9 cellular contexts compared by ENCODE assay signal in genomic region chr11:64885367-64886286, GRCh38. TPM values are rescaled to one million over a fixed set of nuclear protein-coding genes. Genes with fewer than 3 reads are reported as not detected.
A peak's percentile ranks its signal among the peaks of the same experiment; 100 is the strongest.
DNase-seq lines count a peak whose midpoint lies in the region; FAIRE-seq and TF ChIP-seq lines count a peak whose summit lies in the region.
"Had no signal": no experiment of that assay in that cellular context is flagged by ENCODE, and none has a peak within 500 bp of the region (broad histone marks: within the 10 kb centered on the region; RNA-seq: fewer than 3 reads in every experiment).

No MANE protein-coding gene starts in this region.

- H3K4me3 ChIP-seq in effector memory CD4-positive, alpha-beta T cell (ENCODE audit: insufficient read depth, low read depth, low read length, poor library complexity, severe bottlenecking): no peak overlapping the region
- H3K4me3 ChIP-seq in spleen: peak overlapping the region in 1 of 8 donors; percentile 48

- DNase-seq in NCI-H1417 (lab: John Stamatoyannopoulos, UW) (peak in 2 of 3 experiments; percentile 30), NCI-H1417 treated with DMSO at 0.1 percent for 48 hours (lab: John Stamatoyannopoulos, UW) (no peak), RPMI7951 (ENCODE audit: low read depth) (peak; percentile 62), spleen (peak; percentile 73), D721Med (ENCODE audit: insufficient read length, low spot score) (no peak), amygdala (lab: John Stamatoyannopoulos, UW) (no peak), activated gamma-delta T cell (lab: John Stamatoyannopoulos, UW) (no peak)
- peak in 1 of 3 donors; percentile 21 for DNase-seq in effector memory CD4-positive, alpha-beta T cell

- no peaks in the 10 kb centered on the region for H3K27me3 ChIP-seq in effector memory CD4-positive, alpha-beta T cell (replicated peaks; ENCODE audit: control insufficient read depth, insufficient read depth, low read length, poor library complexity, severe bottlenecking)
- H3K27me3 ChIP-seq in spleen (replicated peaks in 1 of 7): no peaks in the 10 kb centered on the region

- peak overlapping the region; percentile 65 for H3K27ac ChIP-seq in effector memory CD4-positive, alpha-beta T cell (ENCODE audit: insufficient read depth, low read length, poor library complexity, severe bottlenecking)
- peak overlapping the region; percentile 36 to 98 (median 79) for H3K27ac ChIP-seq in spleen
- H3K27ac ChIP-seq: 22Rv1 had no signal

- WGBS in spleen, 5 donors: 62 to 77% (median 69%) methylated on average over 15 of the region's 15 CpGs

- TF ChIP-seq CTCF in spleen (IDR thresholded peaks at IDR 0.05 in 8 of 11, conservative IDR thresholded peaks at IDR 0.05 in 3 of 11) (no peak), D721Med (IDR thresholded peaks at IDR 0.05; ENCODE audit: insufficient read depth, missing control alignments) (no peak)

- no peaks in the 10 kb centered on the region for H3K9me3 ChIP-seq in effector memory CD4-positive, alpha-beta T cell (ENCODE audit: control insufficient read depth, low read length)
- H3K9me3 ChIP-seq in spleen: no peaks in the 10 kb centered on the region

- no peak for FAIRE-seq in D721Med (lab: Jason Lieb, UNC)

- no peaks in the 10 kb centered on the region for H3K36me3 ChIP-seq in effector memory CD4-positive, alpha-beta T cell (ENCODE audit: control insufficient read depth, insufficient read depth, low read length)
- no peaks in the 10 kb centered on the region for H3K36me3 ChIP-seq in spleen

- TF ChIP-seq POLR2A in spleen (IDR thresholded peaks at IDR 0.05): no peak

- peaks cover 24% of the 10 kb centered on the region for H3K4me1 ChIP-seq in effector memory CD4-positive, alpha-beta T cell (ENCODE audit: control insufficient read depth, insufficient read depth, low read length, poor library complexity, severe bottlenecking)
- peaks cover 19 to 81% (median 37%) of the 10 kb centered on the region in 6 donors for H3K4me1 ChIP-seq in spleen

- intact Hi-C loops in spleen (cut with DNase I; ENCODE audit: low total_unique reads): no loop called here

RNA-seq across cellular contexts. Expression of gene EHD1, which starts 7.2 kb away (rescaled TPM):
- 82.1 and 92.3 TPM in 2 replicates for total RNA-seq in RPMI7951 (2014; rRNA removed; shearing (Covaris generic))
- 100 to 1,000 TPM; 117 to 337 (median 201) TPM for total RNA-seq in spleen
- 10 to 100 TPM; 51.9 to 93.9 (median 53.7) TPM for polyA plus RNA-seq in spleen

RNA-seq across cellular contexts. Expression of gene ATG2A, which starts 31.4 kb away (rescaled TPM):
- total RNA-seq in RPMI7951 (2014; rRNA removed; shearing (Covaris generic)): 6.6 and 7.2 TPM in 2 replicates
- 10 to 100 TPM; 32.7 to 57.3 (median 40.3) TPM for total RNA-seq in spleen
- polyA plus RNA-seq in spleen: 10 to 100 TPM; 14.3 to 30.3 (median 28.8) TPM

RNA-seq across cellular contexts. Expression of gene PPP2R5B, which starts 38.9 kb away (rescaled TPM):
- 12.5 and 17.8 TPM in 2 replicates for total RNA-seq in RPMI7951 (2014; rRNA removed; shearing (Covaris generic))
- total RNA-seq in spleen: 10 to 100 TPM; 21.9 to 45.1 (median 30.4) TPM
- 10 to 100 TPM; 10.8 to 25.4 (median 15.2) TPM for polyA plus RNA-seq in spleen

RNA-seq across cellular contexts. Expression of gene CDC42BPG, which starts 41.2 kb away (rescaled TPM):
- 0.20 TPM in 1 of 2 replicates, not detected in the other for total RNA-seq in RPMI7951 (2014; rRNA removed; shearing (Covaris generic))
- 1 to 10 TPM; 1.9 to 4.6 (median 2.6) TPM for total RNA-seq in spleen
- polyA plus RNA-seq in spleen: 1 to 10 TPM in 2 of 3 donors, under 1 TPM in 1; 0.74 to 2.0 (median 1.0) TPM

RNA-seq across cellular contexts. Expression of gene GPHA2, which starts 50.1 kb away (rescaled TPM):
- not detected in 2 replicates for total RNA-seq in RPMI7951 (2014; rRNA removed; shearing (Covaris generic))
- not detected for total RNA-seq in spleen
- polyA plus RNA-seq in spleen: 1 to 10 TPM in 2 of 3 donors, under 1 TPM in 1; 0.89 to 4.4 (median 1.2) TPM

Comparison
In these comparisons a context has a peak if more than half of its experiments do, and no peak if none do; other contexts are left out.
1. DNase-seq: peak in NCI-H1417 (2 of 3), RPMI7951 (single experiment) and spleen (single experiment); none in NCI-H1417 treated with DMSO at 0.1 percent for 48 hours (single experiment), D721Med (single experiment), amygdala (0 of 56) and activated gamma-delta T cell (single experiment).